In genomic region chr19:30326076-30326710, GRCh38 we compare ENCODE assay signal across 13 cellular contexts. TPM values are rescaled to one million over a fixed set of nuclear protein-coding genes. Genes with fewer than 3 reads are reported as not detected.
"Had no signal": no experiment of that assay in that cellular context is flagged by ENCODE, and none has a peak within 500 bp of the region (broad histone marks: within the 10 kb centered on the region; RNA-seq: fewer than 3 reads in every experiment).

No MANE protein-coding gene starts in this region.

- ATAC-seq: T-helper 17 cell, upper lobe of right lung had no signal

- DNase-seq: activated CD4-positive, alpha-beta T cell treated with anti-CD3 and anti-CD28 coated beads, Interleukin-2, amount 50 U/mL, for 1 hour; activated CD4-positive, CD25-positive, alpha-beta regulatory T cell; activated gamma-delta T cell; activated naive CD8-positive, alpha-beta T cell treated with anti-CD3 and anti-CD28 coated beads for 36 hours; activated T-cell treated with anti-CD3 and anti-CD28 coated beads, Interleukin-2, amount 50 U/mL, for 1 hour; foreskin melanocyte; midbrain; SK-N-SH; stimulated activated CD4-positive, alpha-beta T cell treated with anti-CD3 and anti-CD28 coated beads, Interleukin-12 subunit alpha, Interleukin-12 subunit beta, amount 100 ng/mL, for 4 hours; stimulated activated naive CD4-positive, alpha-beta T cell; T-helper 17 cell; upper lobe of right lung had no signal

RNA-seq across cellular contexts. Expression of gene ZNF536, which starts 46.0 kb away (rescaled TPM):
- total RNA-seq: activated CD8-positive, alpha-beta memory T cell treated with anti-CD3 and anti-CD28 coated beads for 36 hours; activated naive CD8-positive, alpha-beta T cell treated with anti-CD3 and anti-CD28 coated beads for 36 hours; T-helper 17 cell had no signal
